ENCODE assay signal across 17 cellular contexts in the genomic region with DNA sequence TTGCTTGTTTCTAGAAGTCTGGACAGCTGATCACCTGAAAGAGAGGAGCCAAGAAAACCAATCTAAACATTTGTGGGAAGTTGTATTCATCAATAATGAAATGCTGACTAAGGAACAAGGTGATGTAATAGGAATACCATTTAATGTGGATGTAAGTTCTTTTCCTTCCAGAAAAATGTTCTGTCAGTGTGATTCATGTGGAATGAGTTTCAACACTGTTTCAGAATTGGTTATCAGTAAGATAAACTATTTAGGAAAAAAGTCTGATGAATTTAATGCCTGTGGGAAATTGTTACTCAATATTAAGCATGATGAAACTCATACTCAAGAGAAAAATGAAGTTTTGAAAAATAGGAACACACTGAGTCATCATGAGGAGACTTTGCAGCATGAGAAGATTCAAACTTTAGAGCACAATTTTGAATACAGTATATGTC. TPM values are rescaled to one million over a fixed set of nuclear protein-coding genes. Genes with fewer than 3 reads are reported as not detected.
DNase-seq lines count a peak whose midpoint lies in the region; ATAC-seq and TF ChIP-seq lines count a peak whose summit lies in the region.
"Had no signal": no experiment of that assay in that cellular context is flagged by ENCODE, and none has a peak within 500 bp of the region (broad histone marks: within the 10 kb centered on the region; RNA-seq: fewer than 3 reads in every experiment).

No MANE protein-coding gene starts in this region.

- H3K27me3 ChIP-seq in right atrium auricular region (no peaks in the 10 kb centered on the region), SJCRH30 (no peaks in the 10 kb centered on the region)
- H3K27me3 ChIP-seq: adrenal gland had no signal

- H3K4me3 ChIP-seq in right atrium auricular region (no peak overlapping the region), fibroblast of the aortic adventitia (ENCODE audit: low read depth, low read length) (no peak overlapping the region), SJCRH30 (no peak overlapping the region)
- H3K4me3 ChIP-seq: adrenal gland had no signal

- TF ChIP-seq CTCF in right atrium auricular region (IDR thresholded peaks at IDR 0.05) (no peak), fibroblast of the aortic adventitia (IDR thresholded peaks at IDR 0.05; ENCODE audit: insufficient read depth, low read length) (no peak)

- H3K9me3 ChIP-seq in right atrium auricular region: peaks cover 9 to 37% of the 10 kb centered on the region in 2 donors
- H3K9me3 ChIP-seq in SJCRH30 (replicated peaks): peaks cover 10% of the 10 kb centered on the region; the same call in 1 of the 2 replicates

- ATAC-seq in left ventricle myocardium superior: peak; percentile 23
- ATAC-seq: effector memory CD8-positive, alpha-beta T cell; stimulated activated effector memory CD8-positive, alpha-beta T cell treated with anti-CD3 and anti-CD28 coated beads, Interleukin-12 subunit alpha, Interleukin-12 subunit beta, amount 100 ng/mL, for 72 hours had no signal

- intact Hi-C loops in left ventricle myocardium superior (cut with micrococcal nuclease): no loop called here
- intact Hi-C loops in head of caudate nucleus (cut with DNase I): no loop called here

- H3K4me1 ChIP-seq in right atrium auricular region (no peaks in the 10 kb centered on the region), SJCRH30 (no peaks in the 10 kb centered on the region)
- H3K4me1 ChIP-seq: adrenal gland had no signal

- DNase-seq in left ventricle myocardium superior (no peak), right atrium auricular region (ENCODE audit: low spot score) (no peak), amniotic epithelial cell (ENCODE audit: low read depth) (peak; percentile 96), fibroblast of the aortic adventitia (ENCODE audit: low read depth) (peak; percentile 90), stromal cell of bone marrow (ENCODE audit: low read depth) (peak; percentile 68), SJCRH30 (no peak), head of caudate nucleus (no peak)
- no peak for DNase-seq in effector CD4-positive, alpha-beta T cell
- DNase-seq: adrenal gland; DND-41; effector memory CD8-positive, alpha-beta T cell; H9; NCI-H1417 treated with DMSO at 0.1 percent for 48 hours; NCI-H526; posterior cingulate gyrus; stimulated activated CD4-positive, alpha-beta T cell treated with anti-CD3 and anti-CD28 coated beads, Interleukin-2, amount 100 ng/mL, for 24 hours had no signal

- H3K27ac ChIP-seq in right atrium auricular region: no peak overlapping the region
- H3K27ac ChIP-seq in SJCRH30: no peak overlapping the region
- H3K27ac ChIP-seq: adrenal gland had no signal

- H3K36me3 ChIP-seq in right atrium auricular region: peaks cover 38% of the 10 kb centered on the region
- peaks cover 25% of the 10 kb centered on the region for H3K36me3 ChIP-seq in SJCRH30

RNA-seq across cellular contexts. Expression of gene ZNF37A, which starts 39.8 kb away (rescaled TPM):
- total RNA-seq in left ventricle myocardium superior (9.8 TPM), right atrium auricular region (1 to 10 TPM; 6.2 to 9.1 TPM), fibroblast of the aortic adventitia (ENCODE audit: low replicate concordance) (6.0 and 16.2 TPM in 2 replicates)
- 15.0 and 17.2 TPM in 2 replicates for total RNA-seq in SJCRH30 (2014; rRNA removed; shearing (Covaris generic))

RNA-seq across cellular contexts. Expression of gene ZNF33A, which starts 43.9 kb away (rescaled TPM):
- total RNA-seq in left ventricle myocardium superior (23.6 TPM), right atrium auricular region (10 to 100 TPM; 15.9 to 19.6 TPM), fibroblast of the aortic adventitia (ENCODE audit: low replicate concordance) (19.3 and 21.4 TPM in 2 replicates)
- 13.6 TPM in 2 replicates for total RNA-seq in SJCRH30 (2014; rRNA removed; shearing (Covaris generic))

Comparison
In these comparisons a context has a peak if more than half of its experiments do, and no peak if none do; other contexts are left out.
1. DNase-seq: peak in amniotic epithelial cell (single experiment), fibroblast of the aortic adventitia (single experiment) and stromal cell of bone marrow (single experiment); none in left ventricle myocardium superior (single experiment), right atrium auricular region (single experiment), effector CD4-positive, alpha-beta T cell (single experiment), SJCRH30 (0 of 2) and head of caudate nucleus (0 of 42).